In the genomic region with DNA sequence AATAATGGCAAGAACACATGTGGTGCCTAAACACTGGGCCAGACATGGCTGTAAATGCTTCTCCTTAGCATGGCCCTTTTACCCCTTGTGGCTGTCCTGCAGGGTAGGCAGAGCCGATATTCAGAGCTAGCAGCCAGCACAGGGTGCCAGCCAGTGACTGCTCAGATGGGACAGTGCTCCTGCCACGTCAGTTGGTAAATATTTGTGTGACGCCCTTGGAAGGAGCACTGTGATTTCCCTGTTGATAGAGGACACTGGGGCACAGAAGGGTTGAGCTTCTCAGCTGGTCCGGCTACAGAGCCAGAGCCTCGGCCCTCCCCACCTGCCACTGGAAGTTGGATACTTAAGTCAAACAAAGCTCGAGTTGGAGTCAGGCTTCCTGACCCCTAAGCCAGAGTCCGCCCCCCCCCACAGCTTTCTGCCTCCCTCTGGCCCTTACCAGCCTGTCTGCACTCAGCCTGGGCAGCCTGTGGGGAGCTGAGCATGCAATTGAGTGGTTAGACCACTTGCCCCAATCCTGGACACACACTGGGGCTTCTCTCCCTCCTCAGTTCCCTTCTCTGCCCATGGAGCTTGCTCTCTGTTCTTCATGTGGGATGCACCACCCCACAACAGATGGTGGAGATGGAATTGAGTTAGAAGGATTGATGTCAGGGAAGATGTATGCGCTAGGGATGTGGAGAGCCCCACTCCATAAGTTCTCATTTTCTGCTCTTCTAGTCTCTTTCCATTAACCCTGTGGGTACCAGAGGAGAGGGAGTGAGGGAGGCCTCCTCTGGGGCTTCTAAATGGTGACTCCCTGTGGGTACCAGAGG, we compare ENCODE assay signal across 19 cellular contexts.
A peak's percentile ranks its signal among the peaks of the same experiment; 100 is the strongest.
DNase-seq lines count a peak whose midpoint lies in the region; ATAC-seq, FAIRE-seq and TF ChIP-seq lines count a peak whose summit lies in the region.
"Had no signal": no experiment of that assay in that cellular context is flagged by ENCODE, and none has a peak within 500 bp of the region (broad histone marks: within the 10 kb centered on the region; RNA-seq: fewer than 3 reads in every experiment).

No MANE protein-coding gene starts in this region.

- H3K79me2 ChIP-seq in Karpas-422 (ENCODE audit: low read length): no peaks in the 10 kb centered on the region

- ATAC-seq in left colon (peak; percentile 97), GM18517 (IDR thresholded peaks at IDR 0.05; ENCODE audit: unreplicated experiment) (no peak)
- ATAC-seq: T-cell had no signal

- FAIRE-seq in H54 (lab: Jason Lieb, UNC): no peak
- FAIRE-seq: colon, D721Med, endothelial cell of umbilical vein had no signal

- H3K27me3 ChIP-seq in skeletal muscle tissue (ENCODE audit: control insufficient read depth in 3 of 3, insufficient read depth in 3 of 3, low read length in 3 of 3) (no peaks in the 10 kb centered on the region), Karpas-422 (ENCODE audit: low read length) (no peaks in the 10 kb centered on the region)

- no peak for TF ChIP-seq POLR2A in H54 (IDR thresholded peaks at IDR 0.05; ENCODE audit: low read depth, low read length)

- peak overlapping the region; percentile 25 for H3K27ac ChIP-seq in skeletal muscle tissue (ENCODE audit: low read depth, low read length)
- no peak overlapping the region for H3K27ac ChIP-seq in Karpas-422 (ENCODE audit: low read length)
- H3K27ac ChIP-seq: GM23248 had no signal

- intact Hi-C loops in left colon (cut with DNase I, micrococcal nuclease): no loop called here

- peaks cover 0 to 2% (median 0%) of the 10 kb centered on the region in 3 donors for H3K36me3 ChIP-seq in skeletal muscle tissue (ENCODE audit: control insufficient read depth in 3 of 3, insufficient read depth in 3 of 3, low read length in 3 of 3)
- H3K36me3 ChIP-seq in Karpas-422 (ENCODE audit: insufficient read depth, low read length): no peaks in the 10 kb centered on the region

- H3K4me3 ChIP-seq in skeletal muscle tissue (ENCODE audit: low read length in 3 of 3): no peak overlapping the region
- H3K4me3 ChIP-seq in Karpas-422 (ENCODE audit: low read length): no peak overlapping the region
- H3K4me3 ChIP-seq: GM23248 had no signal

- no peaks in the 10 kb centered on the region for H3K9me3 ChIP-seq in skeletal muscle tissue (ENCODE audit: control insufficient read depth in 3 of 3, low read length in 3 of 3)
- no peaks in the 10 kb centered on the region for H3K9me3 ChIP-seq in Karpas-422 (ENCODE audit: low read length)

- DNase-seq in H54 (ENCODE audit: insufficient read length, low spot score): peak; percentile 45
- peak; percentile 69 for DNase-seq in SK-N-DZ (ENCODE audit: low spot score)
- DNase-seq in left colon: peak; percentile 42 to 47
- DNase-seq in anterior cingulate cortex (lab: John Stamatoyannopoulos, UW): no peak
- DNase-seq in Karpas-422: no peak
- DNase-seq: activated CD4-positive, alpha-beta T cell treated with anti-CD3 and anti-CD28 coated beads, Interleukin-2, amount 50 U/mL, for 4 hours; activated naive CD4-positive, alpha-beta T cell treated with anti-CD3 and anti-CD28 coated beads for 36 hours; activated T-cell treated with anti-CD3 and anti-CD28 coated beads for 4 hours; GM23248; left cardiac atrium; NCI-H1436; NCI-H345; stimulated activated CD8-positive, alpha-beta memory T cell treated with anti-CD3 and anti-CD28 coated beads, Interleukin-4, amount 100 ng/mL, for 48 hours; T-cell had no signal

- H3K9ac ChIP-seq in skeletal muscle tissue (ENCODE audit: low read depth in 1 of 3, low read length in 3 of 3) (no peak overlapping the region), Karpas-422 (ENCODE audit: low read length) (no peak overlapping the region)
- H3K9ac ChIP-seq: GM23248 had no signal

- peaks cover 0 to 29% (median 20%) of the 10 kb centered on the region in 3 donors for H3K4me1 ChIP-seq in skeletal muscle tissue (ENCODE audit: control insufficient read depth in 3 of 3, insufficient read depth in 3 of 3, low read length in 3 of 3)
- peaks cover 7% of the 10 kb centered on the region for H3K4me1 ChIP-seq in Karpas-422 (ENCODE audit: low read length)

- no peak overlapping the region for H2AFZ ChIP-seq in Karpas-422 (ENCODE audit: low read length)
- H2AFZ ChIP-seq: GM23248 had no signal

- H3K4me2 ChIP-seq in Karpas-422 (ENCODE audit: low read depth, low read length, poor library complexity, severe bottlenecking): no peak overlapping the region

- no peaks in the 10 kb centered on the region for H3K9me2 ChIP-seq in Karpas-422 (replicated peaks; ENCODE audit: insufficient read depth, low read length)

- H4K20me1 ChIP-seq in Karpas-422 (ENCODE audit: insufficient read depth, low read depth, low read length): no peaks in the 10 kb centered on the region

Comparison
In these comparisons a context has a peak if more than half of its experiments do, and no peak if none do; other contexts are left out.
1. DNase-seq: peak in H54 (single experiment), SK-N-DZ (single experiment) and left colon (2 of 2); none in anterior cingulate cortex (0 of 58) and Karpas-422 (single experiment).